ENCODE assay signal across 8 cellular contexts in the genomic region with DNA sequence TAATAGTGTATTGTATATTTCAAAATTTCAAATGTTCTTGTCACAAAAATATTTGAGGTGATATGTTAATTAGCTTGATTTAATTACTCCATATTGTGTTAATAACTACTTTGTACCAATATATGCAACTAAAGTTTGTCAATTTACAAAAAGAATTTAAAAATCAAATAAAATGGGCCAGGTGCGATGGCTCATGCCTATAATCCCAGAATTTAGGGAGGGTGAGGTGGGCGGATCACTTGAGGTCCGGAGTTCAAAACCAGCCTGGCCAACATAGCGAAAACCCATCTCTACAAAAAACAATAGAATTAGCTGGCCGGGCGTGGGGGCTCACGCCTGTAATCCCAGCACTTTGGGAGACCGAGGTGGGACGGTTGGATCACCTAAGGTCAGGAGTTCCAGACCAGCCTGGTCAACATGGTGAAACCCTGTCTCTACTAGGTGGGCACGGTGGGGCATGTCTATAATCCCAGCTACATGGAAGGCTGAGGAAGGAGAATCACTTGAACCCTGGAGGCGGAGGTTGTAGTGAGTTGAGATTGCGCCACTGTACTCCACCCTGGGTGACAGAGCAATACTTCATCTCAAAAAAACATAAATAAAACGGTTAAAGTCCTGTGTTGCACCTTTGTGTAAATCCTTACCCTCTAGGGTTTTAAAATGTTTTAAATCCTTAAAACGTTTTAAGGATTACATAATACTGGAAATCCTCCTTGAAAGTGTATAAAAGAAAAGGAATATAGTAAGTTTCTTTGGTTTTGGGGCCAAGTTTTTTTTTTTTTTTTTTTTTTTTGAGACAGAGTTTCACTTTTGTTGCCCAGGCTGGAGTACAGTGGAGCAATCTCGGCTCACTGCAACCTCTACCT. TPM values are rescaled to one million over a fixed set of nuclear protein-coding genes. Genes with fewer than 3 reads are reported as not detected.
DNase-seq lines count a peak whose midpoint lies in the region; ATAC-seq, FAIRE-seq and TF ChIP-seq lines count a peak whose summit lies in the region.

No MANE protein-coding gene starts in this region.

- peaks cover 10% of the 10 kb centered on the region for H3K4me1 Mint-ChIP-seq in astrocyte (ENCODE audit: low read depth, unreplicated experiment)

- no peaks in the 10 kb centered on the region for H3K27me3 Mint-ChIP-seq in astrocyte (ENCODE audit: low read depth, unreplicated experiment)

- FAIRE-seq in astrocyte (lab: Jason Lieb, UNC), result no peak

- peaks cover 13% of the 10 kb centered on the region for H3K36me3 Mint-ChIP-seq in astrocyte (ENCODE audit: low read depth, unreplicated experiment)

- no peak overlapping the region for H4K8ac ChIP-seq in mesendoderm (ENCODE audit: low read depth, low read length)

- no peak overlapping the region for H4K5ac ChIP-seq in mesendoderm (ENCODE audit: low read length)

- TF ChIP-seq CTCF in 22Rv1 (IDR thresholded peaks at IDR 0.05) (no peak), HL-60 (IDR thresholded peaks at IDR 0.05; ENCODE audit: insufficient read depth, low read length) (no peak), astrocyte (IDR thresholded peaks at IDR 0.05; ENCODE audit: insufficient read depth, low read depth, low read length) (no peak)

- H3K79me1 ChIP-seq in mesendoderm (ENCODE audit: low read length), result peaks cover 2% of the 10 kb centered on the region

- no peaks in the 10 kb centered on the region for H3K36me3 ChIP-seq in astrocyte (ENCODE audit: insufficient read depth, low read length)
- peaks cover 1% of the 10 kb centered on the region for H3K36me3 ChIP-seq in mesendoderm (ENCODE audit: control insufficient read depth, insufficient read depth, low read length)

- H3K4me3 ChIP-seq in HL-60 (replicated peaks; ENCODE audit: insufficient read depth, low read length) (no peak overlapping the region; the same call in 1 of the 2 replicates), astrocyte (ENCODE audit: insufficient read depth, low read depth, low read length) (no peak overlapping the region), mesendoderm (ENCODE audit: low read length) (no peak overlapping the region)

- H3K4me2 ChIP-seq in astrocyte (ENCODE audit: low read length) (peak overlapping the region; percentile 87), mesendoderm (ENCODE audit: low read length) (no peak overlapping the region)

- H4K20me1 ChIP-seq in astrocyte (ENCODE audit: insufficient read depth, low read length), result peaks cover 16% of the 10 kb centered on the region

- H2AK5ac ChIP-seq in mesendoderm (ENCODE audit: low read length), result no peak overlapping the region

- H2BK120ac ChIP-seq in mesendoderm (ENCODE audit: low read depth, low read length), result no peak overlapping the region

- H3K4ac ChIP-seq in mesendoderm (ENCODE audit: low read depth, low read length), result no peak overlapping the region

- peak overlapping the region; percentile 17 for H3K56ac ChIP-seq in mesendoderm (ENCODE audit: low read length)

- H3K4me3 Mint-ChIP-seq in astrocyte (ENCODE audit: unreplicated experiment), result peak overlapping the region; percentile 96

- peaks cover 51% of the 10 kb centered on the region for H3K79me2 ChIP-seq in astrocyte (ENCODE audit: insufficient read depth, low read length)
- H3K79me2 ChIP-seq in mesendoderm (ENCODE audit: control insufficient read depth, insufficient read depth, low read length), result peaks cover 31% of the 10 kb centered on the region

- H3K9ac ChIP-seq in astrocyte (ENCODE audit: low read length) (no peak overlapping the region), mesendoderm (ENCODE audit: low read length) (peak overlapping the region; percentile 92)

- no peak overlapping the region for H3K18ac ChIP-seq in mesendoderm (ENCODE audit: low read length)

- H3K4me1 ChIP-seq in astrocyte (ENCODE audit: insufficient read depth, low read length), result peaks cover 17% of the 10 kb centered on the region
- H3K4me1 ChIP-seq in mesendoderm (ENCODE audit: control insufficient read depth, low read depth, low read length), result peaks cover under 1% of the 10 kb centered on the region

- H2BK15ac ChIP-seq in mesendoderm (replicated peaks; ENCODE audit: low read depth), result no peak overlapping the region

- no peak overlapping the region for H2AFZ ChIP-seq in astrocyte (ENCODE audit: low read depth, low read length)

- no peak overlapping the region for H3K27ac Mint-ChIP-seq in astrocyte (ENCODE audit: unreplicated experiment)

- no peaks in the 10 kb centered on the region for H3K9me3 ChIP-seq in astrocyte (ENCODE audit: insufficient read depth, low read depth, low read length)

- ATAC-seq in HG02852 (IDR thresholded peaks at IDR 0.05; ENCODE audit: unreplicated experiment), result no peak

- WGBS in mesendoderm (ENCODE audit: extremely low coverage, insufficient coverage, low lambda C conversion rate), result no CpG with 5 or more reads among the region's 15 CpGs

- H3K9me3 Mint-ChIP-seq in astrocyte (ENCODE audit: unreplicated experiment), result no peaks in the 10 kb centered on the region

- H3K23ac ChIP-seq in mesendoderm (ENCODE audit: low read length), result no peak overlapping the region

- DNase-seq in HL-60 (ENCODE audit: low read depth in 1 of 2, low spot score in 1 of 2) (peak in 1 of 2 experiments; percentile 57), astrocyte (ENCODE audit: low read depth) (no peak), mesendoderm (no peak), DMS153 treated with DMSO at 0.1 percent for 48 hours (lab: John Stamatoyannopoulos, UW; ENCODE audit: unreplicated experiment) (no peak), NCI-H82 (lab: John Stamatoyannopoulos, UW) (no peak), SW480 (ENCODE audit: low spot score) (no peak)

- H3K27ac ChIP-seq in 22Rv1 (peak overlapping the region; percentile 18), HL-60 (replicated peaks) (peak overlapping the region; percentile 97), astrocyte (ENCODE audit: low read depth, low read length) (no peak overlapping the region), mesendoderm (ENCODE audit: low read depth, low read length) (no peak overlapping the region)

- H2BK5ac ChIP-seq in mesendoderm (ENCODE audit: low read length), result no peak overlapping the region

- H3K27me3 ChIP-seq in HL-60 (ENCODE audit: insufficient read depth, poor library complexity, severe bottlenecking) (no peaks in the 10 kb centered on the region), astrocyte (ENCODE audit: insufficient read depth, low read length) (no peaks in the 10 kb centered on the region), mesendoderm (ENCODE audit: insufficient read depth, low read length, poor library complexity) (no peaks in the 10 kb centered on the region)

RNA-seq across cellular contexts. Expression of gene HSPA1B, which starts 4.0 kb away (rescaled TPM):
- total RNA-seq in astrocyte, result 64.9 and 77.2 TPM in 2 replicates
- polyA plus RNA-seq in mesendoderm (2013, experiment 1 of 2), result 23.9 TPM
- polyA plus RNA-seq in mesendoderm (2013, experiment 2 of 2), result 22.5 TPM

RNA-seq across cellular contexts. Expression of gene HSPA1A, which starts 16.2 kb away (rescaled TPM):
- total RNA-seq in astrocyte, result 52.6 and 52.7 TPM in 2 replicates
- polyA plus RNA-seq in mesendoderm (2013, experiment 1 of 2), result 37.1 TPM
- polyA plus RNA-seq in mesendoderm (2013, experiment 2 of 2), result 40.9 TPM

RNA-seq across cellular contexts. Expression of gene HSPA1L, which starts 16.5 kb away (rescaled TPM):
- total RNA-seq in astrocyte, result 0.98 and 1.1 TPM in 2 replicates
- polyA plus RNA-seq in mesendoderm (2013, experiment 1 of 2), result 0.83 TPM
- 0.98 TPM for polyA plus RNA-seq in mesendoderm (2013, experiment 2 of 2)

RNA-seq across cellular contexts. Expression of gene LSM2, which starts 24.8 kb away (rescaled TPM):
- 43.8 and 44.0 TPM in 2 replicates for total RNA-seq in astrocyte
- polyA plus RNA-seq in mesendoderm (2013, experiment 1 of 2), result 153 TPM
- polyA plus RNA-seq in mesendoderm (2013, experiment 2 of 2), result 155 TPM

RNA-seq across cellular contexts. Expression of gene NEU1, which starts 31.0 kb away (rescaled TPM):
- total RNA-seq in astrocyte, result 45.0 and 47.3 TPM in 2 replicates
- 31.5 TPM for polyA plus RNA-seq in mesendoderm (2013, experiment 1 of 2)
- 31.9 TPM for polyA plus RNA-seq in mesendoderm (2013, experiment 2 of 2)

Comparison
In these comparisons a context has a peak if more than half of its experiments do, and no peak if none do; other contexts are left out.
1. H3K27ac ChIP-seq: peak in 22Rv1 (single experiment) and HL-60 (single experiment); none in astrocyte (single experiment) and mesendoderm (single experiment).